In genomic region chr2:203533696-203534471, GRCh38 we compare ENCODE assay signal across 8 cellular contexts. TPM values are rescaled to one million over a fixed set of nuclear protein-coding genes. Genes with fewer than 3 reads are reported as not detected.
DNase-seq lines count a peak whose midpoint lies in the region; ATAC-seq and TF ChIP-seq lines count a peak whose summit lies in the region.

No MANE protein-coding gene starts in this region.

- no peak for TF ChIP-seq POLR2A in spleen (IDR thresholded peaks at IDR 0.05)

- H2AFZ ChIP-seq in DND-41 (ENCODE audit: low read depth, low read length): no peak overlapping the region

- WGBS in spleen, 5 donors: 7 to 21% (median 12%) methylated on average over 18 of the region's 18 CpGs

- TF ChIP-seq CTCF in DND-41 (IDR thresholded peaks at IDR 0.05; ENCODE audit: borderline replicate concordance, extremely low read depth, low read length, poor library complexity, severe bottlenecking) (no peak), spleen (IDR thresholded peaks at IDR 0.05 in 8 of 11, conservative IDR thresholded peaks at IDR 0.05 in 3 of 11) (no peak)

- H4K20me1 ChIP-seq in DND-41 (ENCODE audit: insufficient read depth, low read length): peaks cover 3% of the 10 kb centered on the region; the same call in 1 of the 2 replicates

- H3K4me3 Mint-ChIP-seq in IgD-negative memory B cell: peak overlapping the region; percentile 2 to 75 (median 10)
- H3K4me3 Mint-ChIP-seq in activated naive CD8-positive, alpha-beta T cell treated with anti-CD3 and anti-CD28 coated beads, Interleukin-2, amount 10 ng/mL, durations not matched to agents 7 days and 5 days: peak overlapping the region; percentile 72

- H3K4me2 ChIP-seq in DND-41 (ENCODE audit: insufficient read depth, low read length): peak overlapping the region; percentile 94

- no peak overlapping the region for H3K27ac Mint-ChIP-seq in IgD-negative memory B cell
- H3K27ac Mint-ChIP-seq in activated naive CD8-positive, alpha-beta T cell treated with anti-CD3 and anti-CD28 coated beads, Interleukin-2, amount 10 ng/mL, durations not matched to agents 7 days and 5 days: no peak overlapping the region

- H3K9me3 ChIP-seq in DND-41 (ENCODE audit: insufficient read depth, low read length, severe bottlenecking) (peaks cover 2% of the 10 kb centered on the region), iPS-18c (ENCODE audit: control insufficient read depth, insufficient read depth, low read length) (no peaks in the 10 kb centered on the region), spleen (peaks cover 0 to 20% (median 3%) of the 10 kb centered on the region in 8 donors)

- DNase-seq in DND-41: peak; percentile 50
- DNase-seq in activated naive CD8-positive, alpha-beta T cell treated with anti-CD3 and anti-CD28 coated beads, Interleukin-2, amount 10 ng/mL, durations not matched to agents 7 days and 5 days: no peak
- DNase-seq in spleen: no peak
- DNase-seq in globus pallidus (ENCODE audit: low spot score): no peak
- no peak for DNase-seq in GOT3 (lab: John Stamatoyannopoulos, UW)
- no peak for DNase-seq in left colon

- peak; percentile 76 for ATAC-seq in DND-41 (ENCODE audit: insufficient read depth, low read depth)
- peak; percentile 39 for ATAC-seq in activated naive CD8-positive, alpha-beta T cell treated with anti-CD3 and anti-CD28 coated beads, Interleukin-2, amount 10 ng/mL, durations not matched to agents 7 days and 5 days (ENCODE audit: low read depth)
- no peak for ATAC-seq in left colon

- no peaks in the 10 kb centered on the region for H3K36me3 Mint-ChIP-seq in IgD-negative memory B cell
- peaks cover 7% of the 10 kb centered on the region for H3K36me3 Mint-ChIP-seq in activated naive CD8-positive, alpha-beta T cell treated with anti-CD3 and anti-CD28 coated beads, Interleukin-2, amount 10 ng/mL, durations not matched to agents 7 days and 5 days

- POLR2A ChIA-PET in activated naive CD8-positive, alpha-beta T cell treated with anti-CD3 and anti-CD28 coated beads, Interleukin-2, amount 10 ng/mL, durations not matched to agents 7 days and 5 days (lab: Charles Lee): interaction anchor here (0.6 kb wide), 1 partner anchor 775 kb away, joined by 3 read pairs; no protein-coding TSS in a partner anchor

- H3K9ac ChIP-seq in DND-41 (ENCODE audit: low read depth, low read length): no peak overlapping the region

- H3K4me1 ChIP-seq in DND-41 (ENCODE audit: insufficient read depth, low read length) (peaks cover 24% of the 10 kb centered on the region), spleen (peaks cover 0 to 31% (median 22%) of the 10 kb centered on the region in 6 donors)

- intact Hi-C loops in spleen (cut with DNase I; ENCODE audit: low total_unique reads) (no loop called here), left colon (cut with DNase I, micrococcal nuclease) (loop anchor here in 1 of 2 donors (10.0 kb wide), 1 partner anchor 121 kb away; no protein-coding TSS in a partner anchor)

- H3K36me3 ChIP-seq in DND-41 (ENCODE audit: insufficient read depth, low read length) (no peaks in the 10 kb centered on the region), spleen (no peaks in the 10 kb centered on the region)

- peaks cover 9 to 23% (median 9%) of the 10 kb centered on the region in 3 donors for H3K4me1 Mint-ChIP-seq in IgD-negative memory B cell
- H3K4me1 Mint-ChIP-seq in activated naive CD8-positive, alpha-beta T cell treated with anti-CD3 and anti-CD28 coated beads, Interleukin-2, amount 10 ng/mL, durations not matched to agents 7 days and 5 days: peaks cover 15% of the 10 kb centered on the region

- H3K4me3 ChIP-seq in DND-41 (ENCODE audit: low read depth in 1 of 2, low read length in 2 of 2) (peak overlapping the region in 1 of 2 experiments; percentile 65; a peak in 2 of 4 replicates), iPS-18c (ENCODE audit: insufficient read depth, low read depth, low read length) (peak overlapping the region; percentile 42), spleen (peak overlapping the region; percentile 52 to 86 (median 74))

- no peaks in the 10 kb centered on the region for H3K79me2 ChIP-seq in DND-41 (ENCODE audit: insufficient read depth, low read length)

- peaks cover 9 to 18% (median 13%) of the 10 kb centered on the region in 3 donors for H3K9me3 Mint-ChIP-seq in IgD-negative memory B cell
- peaks cover 13% of the 10 kb centered on the region for H3K9me3 Mint-ChIP-seq in activated naive CD8-positive, alpha-beta T cell treated with anti-CD3 and anti-CD28 coated beads, Interleukin-2, amount 10 ng/mL, durations not matched to agents 7 days and 5 days

- no peak overlapping the region for H3K27ac ChIP-seq in DND-41 (ENCODE audit: low read length)
- peak overlapping the region; percentile 9 to 95 (median 86) for H3K27ac ChIP-seq in spleen

- H3K27me3 Mint-ChIP-seq in IgD-negative memory B cell: peaks cover 54% of the 10 kb centered on the region
- peaks cover 75% of the 10 kb centered on the region for H3K27me3 Mint-ChIP-seq in activated naive CD8-positive, alpha-beta T cell treated with anti-CD3 and anti-CD28 coated beads, Interleukin-2, amount 10 ng/mL, durations not matched to agents 7 days and 5 days

- H3K27me3 ChIP-seq in DND-41 (ENCODE audit: insufficient read depth, low read length, poor library complexity): peaks cover 34% of the 10 kb centered on the region
- peaks cover 0 to 70% (median 11%) of the 10 kb centered on the region in 7 donors for H3K27me3 ChIP-seq in spleen (replicated peaks in 1 of 7)

RNA-seq across cellular contexts. Expression of gene RAPH1, which starts 1.2 kb away (rescaled TPM):
- not detected for polyA plus RNA-seq in IgD-negative memory B cell
- total RNA-seq in activated naive CD8-positive, alpha-beta T cell treated with anti-CD3 and anti-CD28 coated beads, Interleukin-2, amount 10 ng/mL, durations not matched to agents 7 days and 5 days: under 1 TPM; 0.58 to 0.74 TPM
- total RNA-seq in spleen: 100 to 1,000 TPM in 4 of 7 donors, 10 to 100 TPM in 3; 49.4 to 138 (median 112) TPM
- 1 to 10 TPM; 2.6 to 5.0 (median 2.7) TPM for polyA plus RNA-seq in spleen
- 10 to 100 TPM; 47.4 to 55.1 TPM for total RNA-seq in left colon

Comparison
In these comparisons a context has a peak if more than half of its experiments do, and no peak if none do; other contexts are left out.
1. RNA of gene RAPH1, which starts 1.2 kb away (total RNA-seq): 49.4 to 138 TPM in spleen and 47.4 to 55.1 TPM in left colon; 0.58 to 0.74 TPM in activated naive CD8-positive, alpha-beta T cell treated with anti-CD3 and anti-CD28 coated beads, Interleukin-2, amount 10 ng/mL, durations not matched to agents 7 days and 5 days; every median in the first group is over 10 times any median in the second.